ENCODE assay signal across 17 cellular contexts in the genomic region with DNA sequence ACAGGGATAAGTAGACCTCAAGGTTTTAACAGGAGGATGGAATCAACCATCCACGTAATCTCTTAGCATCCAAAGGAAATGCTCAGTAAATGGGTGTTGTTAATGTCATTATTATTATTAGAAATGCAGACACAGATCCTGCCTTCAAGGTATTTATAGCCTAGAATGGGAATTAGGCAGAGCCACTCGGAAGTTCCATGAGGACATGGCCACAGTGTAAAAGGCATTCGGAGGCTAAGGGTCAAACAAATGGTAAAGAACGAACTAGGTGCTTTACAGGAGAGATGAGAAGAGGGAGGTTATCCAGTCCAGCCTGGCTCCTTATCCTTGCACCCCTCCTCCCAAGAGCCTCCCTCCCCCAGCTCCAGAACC.
"Had no signal": no experiment of that assay in that cellular context is flagged by ENCODE, and none has a peak within 500 bp of the region (broad histone marks: within the 10 kb centered on the region; RNA-seq: fewer than 3 reads in every experiment).

No MANE protein-coding gene starts in this region.

- H3K4me1 ChIP-seq: tibial artery had no signal

- ATAC-seq: activated CD4-positive, CD25-positive, alpha-beta regulatory T cell treated with anti-CD3 and anti-CD28 coated beads, Interleukin-2, amount 50 U/mL, for 24 hours; activated CD8-positive, alpha-beta T cell treated with anti-CD3 and anti-CD28 coated beads, Interleukin-2, amount 10 ng/mL, durations not matched to agents 7 days and 5 days; activated T-cell treated with anti-CD3 and anti-CD28 coated beads, Interleukin-2, amount 50 U/mL, for 4 hours; effector memory CD8-positive, alpha-beta T cell; stimulated activated naive B cell treated with anti-CD40 and anti-IgM and Interleukin-4, amounts not matched to agents 10 μg/mL and 1 μg/mL and 100 μg/mL, for 72 hours had no signal

- H3K27ac Mint-ChIP-seq: activated CD4-positive, alpha-beta T cell treated with anti-CD3 and anti-CD28 coated beads, Interleukin-2, amount 10 ng/mL, durations not matched to agents 7 days and 5 days; activated CD8-positive, alpha-beta T cell treated with anti-CD3 and anti-CD28 coated beads, Interleukin-2, amount 10 ng/mL, durations not matched to agents 7 days and 5 days; activated naive CD4-positive, alpha-beta T cell treated with anti-CD3 and anti-CD28 coated beads, Interleukin-2, amount 10 ng/mL, durations not matched to agents 7 days and 5 days; dendritic cell treated with granulocyte-macrophage colony-stimulating factor and Interleukin-4, amounts not matched to agents 40 ng/mL and 50 ng/mL, for 4 days; effector memory CD8-positive, alpha-beta T cell; stimulated activated naive B cell treated with anti-CD40 and anti-IgM and Interleukin-4, amounts not matched to agents 10 μg/mL and 1 μg/mL and 100 μg/mL, for 72 hours had no signal

- H3K27me3 ChIP-seq: neutrophil, tibial artery had no signal

- DNase-seq: activated CD4-positive, alpha-beta T cell treated with anti-CD3 and anti-CD28 coated beads, Interleukin-2, amount 10 ng/mL, durations not matched to agents 7 days and 5 days; activated CD8-positive, alpha-beta memory T cell treated with anti-CD3 and anti-CD28 coated beads, Interleukin-2, amount 50 U/mL, for 4 hours; activated CD8-positive, alpha-beta T cell treated with anti-CD3 and anti-CD28 coated beads, Interleukin-2, amount 10 ng/mL, durations not matched to agents 7 days and 5 days; activated naive CD4-positive, alpha-beta T cell treated with anti-CD3 and anti-CD28 coated beads, Interleukin-2, amount 10 ng/mL, durations not matched to agents 7 days and 5 days; activated T-cell treated with anti-CD3 and anti-CD28 coated beads, Interleukin-2, amount 50 U/mL, for 4 hours; aorta; effector memory CD8-positive, alpha-beta T cell; foreskin fibroblast; kidney; stimulated activated naive B cell treated with anti-CD40 and anti-IgM and Interleukin-4, amounts not matched to agents 10 μg/mL and 1 μg/mL and 100 μg/mL, for 72 hours; T-helper 1 cell; T-helper 9 cell; tibial artery had no signal

- H3K27ac ChIP-seq: epithelial cell of prostate, neutrophil, tibial artery had no signal

- H3K9me3 Mint-ChIP-seq: activated CD4-positive, alpha-beta T cell treated with anti-CD3 and anti-CD28 coated beads, Interleukin-2, amount 10 ng/mL, durations not matched to agents 7 days and 5 days; activated naive CD4-positive, alpha-beta T cell treated with anti-CD3 and anti-CD28 coated beads, Interleukin-2, amount 10 ng/mL, durations not matched to agents 7 days and 5 days; activated T-cell treated with anti-CD3 and anti-CD28 coated beads, Interleukin-2, amount 50 U/mL, for 4 hours; dendritic cell treated with granulocyte-macrophage colony-stimulating factor and Interleukin-4, amounts not matched to agents 40 ng/mL and 50 ng/mL, for 4 days; effector memory CD8-positive, alpha-beta T cell; stimulated activated naive B cell treated with anti-CD40 and anti-IgM and Interleukin-4, amounts not matched to agents 10 μg/mL and 1 μg/mL and 100 μg/mL, for 72 hours had no signal

- H3K4me3 ChIP-seq: tibial artery had no signal

- H3K9me3 ChIP-seq: neutrophil, tibial artery had no signal

- H3K36me3 Mint-ChIP-seq: stimulated activated naive B cell treated with anti-CD40 and anti-IgM and Interleukin-4, amounts not matched to agents 10 μg/mL and 1 μg/mL and 100 μg/mL, for 72 hours had no signal

- H3K36me3 ChIP-seq: neutrophil, tibial artery had no signal

- H3K4me3 Mint-ChIP-seq: activated CD4-positive, alpha-beta T cell treated with anti-CD3 and anti-CD28 coated beads, Interleukin-2, amount 10 ng/mL, durations not matched to agents 7 days and 5 days; activated CD8-positive, alpha-beta T cell treated with anti-CD3 and anti-CD28 coated beads, Interleukin-2, amount 10 ng/mL, durations not matched to agents 7 days and 5 days; activated naive CD4-positive, alpha-beta T cell treated with anti-CD3 and anti-CD28 coated beads, Interleukin-2, amount 10 ng/mL, durations not matched to agents 7 days and 5 days; activated T-cell treated with anti-CD3 and anti-CD28 coated beads, Interleukin-2, amount 50 U/mL, for 4 hours; dendritic cell treated with granulocyte-macrophage colony-stimulating factor and Interleukin-4, amounts not matched to agents 40 ng/mL and 50 ng/mL, for 4 days; effector memory CD8-positive, alpha-beta T cell; stimulated activated naive B cell treated with anti-CD40 and anti-IgM and Interleukin-4, amounts not matched to agents 10 μg/mL and 1 μg/mL and 100 μg/mL, for 72 hours had no signal

- H3K27me3 Mint-ChIP-seq: dendritic cell treated with granulocyte-macrophage colony-stimulating factor and Interleukin-4, amounts not matched to agents 40 ng/mL and 50 ng/mL, for 4 days; stimulated activated naive B cell treated with anti-CD40 and anti-IgM and Interleukin-4, amounts not matched to agents 10 μg/mL and 1 μg/mL and 100 μg/mL, for 72 hours had no signal
